In the genomic region with DNA sequence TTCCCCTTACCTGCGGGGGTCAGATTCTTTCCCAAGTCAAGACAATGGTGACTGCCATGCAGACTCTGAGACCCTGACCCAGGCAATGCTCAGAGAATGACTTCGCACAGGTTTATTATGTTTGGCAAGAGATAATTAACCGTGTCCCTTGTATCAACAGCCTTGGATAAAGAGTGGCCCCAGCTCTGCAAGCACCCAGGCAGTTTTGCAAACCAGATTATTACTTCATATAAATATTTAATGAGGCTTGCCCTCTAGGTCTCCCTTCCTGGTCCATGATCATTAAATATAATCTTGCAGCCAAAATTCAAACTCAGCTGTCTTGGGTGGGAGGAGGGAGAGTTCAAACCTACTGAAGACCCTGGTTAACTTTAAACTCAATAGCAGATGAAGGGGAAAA, we compare ENCODE assay signal across 16 cellular contexts.
A peak's percentile ranks its signal among the peaks of the same experiment; 100 is the strongest.
DNase-seq lines count a peak whose midpoint lies in the region; ATAC-seq, FAIRE-seq and TF ChIP-seq lines count a peak whose summit lies in the region.
"Had no signal": no experiment of that assay in that cellular context is flagged by ENCODE, and none has a peak within 500 bp of the region (broad histone marks: within the 10 kb centered on the region; RNA-seq: fewer than 3 reads in every experiment).

No MANE protein-coding gene starts in this region.

- H3K4me1 ChIP-seq in astrocyte (ENCODE audit: insufficient read depth, low read length) (peaks cover 27% of the 10 kb centered on the region), mammary epithelial cell (ENCODE audit: insufficient read depth, low read length) (peaks cover 4% of the 10 kb centered on the region)

- no peak overlapping the region for H3K27ac ChIP-seq in astrocyte (ENCODE audit: low read depth, low read length)
- H3K27ac ChIP-seq in mammary epithelial cell (ENCODE audit: insufficient read depth, low read depth, low read length): no peak overlapping the region
- H3K27ac ChIP-seq: C4-2B, HL-60 had no signal

- H3K36me3 ChIP-seq in astrocyte (ENCODE audit: insufficient read depth, low read length) (no peaks in the 10 kb centered on the region), mammary epithelial cell (ENCODE audit: insufficient read depth, low read length) (no peaks in the 10 kb centered on the region)
- H3K36me3 ChIP-seq: BE2C had no signal

- BruUV-seq in mammary epithelial cell (replicated peaks; lab: Mats Ljungman, UMichigan): no TSS peak

- H4K20me1 ChIP-seq in astrocyte (ENCODE audit: insufficient read depth, low read length): no peaks in the 10 kb centered on the region
- H4K20me1 ChIP-seq in mammary epithelial cell (ENCODE audit: insufficient read depth, low read length): no peaks in the 10 kb centered on the region

- H3K9me3 Mint-ChIP-seq in astrocyte (ENCODE audit: unreplicated experiment): peaks cover 8% of the 10 kb centered on the region
- H3K9me3 Mint-ChIP-seq: CD4-positive, alpha-beta memory T cell had no signal

- H3K27me3 Mint-ChIP-seq in astrocyte (ENCODE audit: low read depth, unreplicated experiment): peaks cover 55% of the 10 kb centered on the region

- H3K79me2 ChIP-seq in astrocyte (ENCODE audit: insufficient read depth, low read length) (no peaks in the 10 kb centered on the region), mammary epithelial cell (ENCODE audit: insufficient read depth, low read length) (no peaks in the 10 kb centered on the region)

- H3K4me2 ChIP-seq in astrocyte (ENCODE audit: low read length) (no peak overlapping the region), mammary epithelial cell (ENCODE audit: insufficient read depth, low read depth, low read length) (no peak overlapping the region)
- H3K4me2 ChIP-seq: GM23338 had no signal

- intact Hi-C loops in mammary epithelial cell (cut with micrococcal nuclease): no loop called here

- peak overlapping the region; percentile 36 for H3K27ac Mint-ChIP-seq in astrocyte (ENCODE audit: unreplicated experiment)
- H3K27ac Mint-ChIP-seq: CD4-positive, alpha-beta memory T cell; GM23338 had no signal

- H3K36me3 Mint-ChIP-seq in astrocyte (ENCODE audit: low read depth, unreplicated experiment): no peaks in the 10 kb centered on the region
- H3K36me3 Mint-ChIP-seq: CD4-positive, alpha-beta memory T cell had no signal

- dilution Hi-C loops in mammary epithelial cell (cut with HindIII; ENCODE audit: low sequenced_read_pairs): no loop called here

- WGBS in mammary epithelial cell (ENCODE audit: low coverage, missing lambda C conversion rate): 94% methylated on average over 3 of the region's 3 CpGs

- in situ Hi-C loops in mammary epithelial cell (cut with MboI; ENCODE audit: low sequenced_read_pairs in 2 of 2): no loop called here

- no peaks in the 10 kb centered on the region for H3K9me3 ChIP-seq in astrocyte (ENCODE audit: insufficient read depth, low read depth, low read length)
- no peaks in the 10 kb centered on the region for H3K9me3 ChIP-seq in mammary epithelial cell (replicated peaks; ENCODE audit: insufficient read depth, low read length)
- H3K9me3 ChIP-seq: BE2C had no signal

- H3K27me3 ChIP-seq in astrocyte (ENCODE audit: insufficient read depth, low read length): peaks cover 2% of the 10 kb centered on the region
- no peaks in the 10 kb centered on the region for H3K27me3 ChIP-seq in mammary epithelial cell (ENCODE audit: insufficient read depth, low read length)
- H3K27me3 ChIP-seq: BE2C had no signal

- peak; percentile 71 for DNase-seq in COR-L47 (lab: John Stamatoyannopoulos, UW)
- DNase-seq in LNCaP clone FGC (ENCODE audit: low read depth): peak; percentile 30
- DNase-seq in NCI-H69 (lab: John Stamatoyannopoulos, UW): peak; percentile 69
- no peak for DNase-seq in astrocyte (ENCODE audit: low read depth)
- no peak for DNase-seq in NK-92 (lab: John Stamatoyannopoulos, UW; ENCODE audit: unreplicated experiment)
- DNase-seq in T-helper 1 cell: no peak
- DNase-seq in mammary epithelial cell: no peak
- DNase-seq: BE2C; CD4-positive, alpha-beta memory T cell; H7 had no signal

- peaks cover 12% of the 10 kb centered on the region for H3K4me1 Mint-ChIP-seq in astrocyte (ENCODE audit: low read depth, unreplicated experiment)

- H3K9ac ChIP-seq in astrocyte (ENCODE audit: low read length) (no peak overlapping the region), mammary epithelial cell (ENCODE audit: insufficient read depth, low read length) (no peak overlapping the region)

- CTCF ChIA-PET in mammary epithelial cell (lab: Charles Lee; ENCODE audit: low non-redundant PET): no interaction called here

- H3K4me3 ChIP-seq in LNCaP clone FGC (ENCODE audit: low read depth, low read length): no peak overlapping the region
- no peak overlapping the region for H3K4me3 ChIP-seq in astrocyte (ENCODE audit: insufficient read depth, low read depth, low read length)
- H3K4me3 ChIP-seq in mammary epithelial cell (replicated peaks in 1 of 3; ENCODE audit: insufficient read depth in 1 of 3, low read depth in 2 of 3, low read length in 3 of 3): no peak overlapping the region
- H3K4me3 ChIP-seq: GM23338 had no signal

- H2AFZ ChIP-seq in astrocyte (ENCODE audit: low read depth, low read length): no peak overlapping the region
- H2AFZ ChIP-seq in mammary epithelial cell (ENCODE audit: low read depth, low read length): no peak overlapping the region
- H2AFZ ChIP-seq: GM23338 had no signal

- TF ChIP-seq CTCF in LNCaP clone FGC (IDR thresholded peaks at IDR 0.05; ENCODE audit: control insufficient read depth, extremely low read depth, insufficient read depth) (no peak), astrocyte (IDR thresholded peaks at IDR 0.05; ENCODE audit: insufficient read depth, low read depth, low read length) (no peak), mammary epithelial cell (conservative IDR thresholded peaks at IDR 0.05 in 1 of 2, IDR thresholded peaks at IDR 0.05 in 1 of 2; ENCODE audit: extremely low read depth in 1 of 2, insufficient read depth in 1 of 2, low read depth in 1 of 2, low read length in 2 of 2) (no peak)

- no peak for ATAC-seq in GM21528 (IDR thresholded peaks at IDR 0.05; ENCODE audit: low FRiP score, unreplicated experiment)
- ATAC-seq: GM23338 had no signal

- FAIRE-seq in astrocyte (lab: Jason Lieb, UNC): no peak
- FAIRE-seq: A204.1, GM18507 had no signal

- H3K4me3 Mint-ChIP-seq in astrocyte (ENCODE audit: unreplicated experiment): no peak overlapping the region
- H3K4me3 Mint-ChIP-seq: CD4-positive, alpha-beta memory T cell; GM23338 had no signal

Comparison
In these comparisons a context has a peak if more than half of its experiments do, and no peak if none do; other contexts are left out.
1. DNase-seq: peak in COR-L47 (single experiment), LNCaP clone FGC (single experiment) and NCI-H69 (single experiment); none in astrocyte (single experiment), NK-92 (single experiment), T-helper 1 cell (0 of 5) and mammary epithelial cell (single experiment).